Comparison of ENCODE assay signal across 8 cellular contexts in the genomic region with DNA sequence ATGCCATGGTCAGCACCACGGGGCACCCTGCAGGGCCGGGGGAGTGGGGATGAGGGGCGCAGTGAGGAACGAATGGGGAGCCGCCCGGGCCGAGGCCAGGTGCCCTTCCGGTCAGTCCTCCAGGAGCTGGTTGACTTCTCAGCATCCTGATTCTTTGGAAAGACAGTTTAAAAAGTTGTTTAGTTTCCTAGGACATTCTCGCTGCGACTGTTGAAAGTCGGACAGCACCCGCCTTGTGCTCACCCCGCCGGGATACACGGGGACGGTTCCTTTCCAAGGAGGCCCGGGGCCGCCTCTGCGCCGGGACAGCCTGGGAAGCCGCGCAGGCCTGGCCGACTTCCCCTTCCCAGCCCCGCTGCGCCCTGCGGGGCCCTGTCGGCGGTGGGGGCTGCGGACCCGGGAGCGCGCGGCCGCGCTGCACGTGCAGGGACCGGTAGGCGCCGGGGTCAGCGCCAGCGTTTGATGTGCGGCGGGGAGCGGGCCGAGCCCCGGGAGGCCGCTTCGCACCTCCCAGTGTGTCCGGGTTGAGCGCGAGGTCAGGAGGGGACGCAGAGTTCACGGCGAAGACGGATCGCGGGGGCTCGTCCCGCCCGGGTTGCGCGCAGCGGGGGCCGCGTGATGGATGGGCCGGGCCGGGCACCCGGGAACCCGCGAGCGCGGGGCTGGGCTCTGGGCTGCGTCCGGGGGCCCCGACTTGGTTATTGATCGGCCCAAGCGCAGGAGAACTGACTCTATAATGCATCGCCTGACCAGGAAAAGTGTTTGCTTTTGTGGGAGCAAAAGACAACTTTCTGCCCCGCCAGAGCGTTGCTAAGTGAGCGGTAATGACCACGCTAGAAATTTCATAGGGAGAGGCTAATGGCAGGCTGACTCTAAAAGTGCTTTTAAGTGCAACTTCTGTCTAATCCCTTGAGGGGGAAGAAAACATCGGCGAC. TPM values are rescaled to one million over a fixed set of nuclear protein-coding genes. Genes with fewer than 3 reads are reported as not detected.
DNase-seq lines count a peak whose midpoint lies in the region; ATAC-seq, FAIRE-seq and TF ChIP-seq lines count a peak whose summit lies in the region.

No MANE protein-coding gene starts in this region.

- H3K27ac Mint-ChIP-seq in activated T-cell treated with anti-CD3 and anti-CD28 coated beads, Interleukin-2, amount 50 U/mL, for 72 hours: no peak overlapping the region
- peak overlapping the region; percentile 94 for H3K27ac Mint-ChIP-seq in progenitor cell of endocrine pancreas

- peaks cover 6 to 7% of the 10 kb centered on the region in 2 donors for H3K36me3 Mint-ChIP-seq in activated T-cell treated with anti-CD3 and anti-CD28 coated beads, Interleukin-2, amount 50 U/mL, for 72 hours (ENCODE audit: insufficient read depth in 2 of 2)
- H3K36me3 Mint-ChIP-seq in progenitor cell of endocrine pancreas (ENCODE audit: insufficient read depth): peaks cover 16% of the 10 kb centered on the region

- H3K4me3 Mint-ChIP-seq in activated T-cell treated with anti-CD3 and anti-CD28 coated beads, Interleukin-2, amount 50 U/mL, for 72 hours: peak overlapping the region; percentile 65 to 75
- H3K4me3 Mint-ChIP-seq in progenitor cell of endocrine pancreas (ENCODE audit: low read depth): peak overlapping the region; percentile 71

- H3K9me3 Mint-ChIP-seq in activated T-cell treated with anti-CD3 and anti-CD28 coated beads, Interleukin-2, amount 50 U/mL, for 72 hours: peaks cover 8 to 16% of the 10 kb centered on the region in 2 donors
- H3K9me3 Mint-ChIP-seq in progenitor cell of endocrine pancreas (ENCODE audit: low read depth): peaks cover 17% of the 10 kb centered on the region

- peak; percentile 5 for DNase-seq in DMS79 (lab: John Stamatoyannopoulos, UW)
- DNase-seq in activated T-cell treated with anti-CD3 and anti-CD28 coated beads, Interleukin-2, amount 50 U/mL, for 72 hours: peak; percentile 2 to 10
- DNase-seq in left ventricle myocardium superior: peak; percentile 57
- DNase-seq in progenitor cell of endocrine pancreas (ENCODE audit: low spot score, unreplicated experiment): peak; percentile 60
- no peak for DNase-seq in activated CD8-positive, alpha-beta memory T cell treated with anti-CD3 and anti-CD28 coated beads for 24 hours
- DNase-seq in RCC 7860 (ENCODE audit: low spot score): no peak
- DNase-seq in cortex of kidney (lab: John Stamatoyannopoulos, UW): no peak
- DNase-seq in HTR-8/SVneo (ENCODE audit: insufficient read length, low spot score): no peak

- peaks cover 10% of the 10 kb centered on the region for H3K4me1 Mint-ChIP-seq in activated T-cell treated with anti-CD3 and anti-CD28 coated beads, Interleukin-2, amount 50 U/mL, for 72 hours (ENCODE audit: low read depth)
- H3K4me1 Mint-ChIP-seq in progenitor cell of endocrine pancreas (ENCODE audit: low read depth): peaks cover 20% of the 10 kb centered on the region

- FAIRE-seq in RCC 7860 (lab: Jason Lieb, UNC) (no peak), HTR-8/SVneo (lab: Jason Lieb, UNC) (no peak)

- H3K27me3 Mint-ChIP-seq in activated T-cell treated with anti-CD3 and anti-CD28 coated beads, Interleukin-2, amount 50 U/mL, for 72 hours (ENCODE audit: low read depth): peaks cover 55% of the 10 kb centered on the region
- no peaks in the 10 kb centered on the region for H3K27me3 Mint-ChIP-seq in progenitor cell of endocrine pancreas

- intact Hi-C loops in left ventricle myocardium superior (cut with micrococcal nuclease): no loop called here

- TF ChIP-seq CTCF in progenitor cell of endocrine pancreas (IDR thresholded peaks at IDR 0.05; ENCODE audit: unreplicated experiment): no peak

- ATAC-seq in activated T-cell treated with anti-CD3 and anti-CD28 coated beads, Interleukin-2, amount 50 U/mL, for 72 hours (replicated peaks in 1 of 2): peak; percentile 32 to 40
- peak; percentile 91 for ATAC-seq in left ventricle myocardium superior

RNA-seq across cellular contexts. Expression of a gene that starts 28.0 kb away (rescaled TPM):
- total RNA-seq in activated T-cell treated with anti-CD3 and anti-CD28 coated beads, Interleukin-2, amount 50 U/mL, for 72 hours: not detected
- not detected for total RNA-seq in left ventricle myocardium superior
- total RNA-seq in progenitor cell of endocrine pancreas: not detected in 2 replicates

Comparison
In these comparisons a context has a peak if more than half of its experiments do, and no peak if none do; other contexts are left out.
1. DNase-seq: peak in DMS79 (single experiment), activated T-cell treated with anti-CD3 and anti-CD28 coated beads, Interleukin-2, amount 50 U/mL, for 72 hours (2 of 2), left ventricle myocardium superior (single experiment) and progenitor cell of endocrine pancreas (single experiment); none in activated CD8-positive, alpha-beta memory T cell treated with anti-CD3 and anti-CD28 coated beads for 24 hours (single experiment), RCC 7860 (single experiment), cortex of kidney (single experiment) and HTR-8/SVneo (single experiment).